ENCODE assay signal across 15 cellular contexts in the genomic region with DNA sequence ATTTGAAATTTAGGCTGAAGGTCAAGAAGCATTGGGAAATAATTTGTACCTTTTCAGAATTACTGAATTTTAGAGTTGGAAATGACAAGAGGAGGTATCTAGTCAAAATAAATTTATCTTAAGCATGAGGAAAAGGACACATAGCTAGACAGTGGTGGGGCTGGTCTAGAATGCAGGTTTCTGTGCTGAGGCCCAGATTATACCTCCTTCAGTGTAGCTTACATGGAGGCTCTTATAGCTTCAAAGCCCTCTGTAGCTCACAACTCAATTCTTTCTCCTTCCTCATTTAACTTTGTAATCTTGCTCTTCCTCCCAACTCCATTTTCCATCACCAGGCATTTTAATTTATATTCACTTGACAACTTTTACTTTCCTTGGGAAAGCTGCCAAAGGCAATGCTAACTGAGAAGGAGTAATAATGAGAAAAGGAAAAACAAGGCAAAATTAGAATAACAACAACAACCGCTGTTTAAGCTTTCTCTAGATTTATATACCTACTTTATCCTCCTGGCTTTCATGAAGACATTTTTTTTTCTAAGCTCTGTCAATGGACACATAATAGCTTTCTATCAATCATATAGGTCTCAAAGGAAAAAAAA. TPM values are rescaled to one million over a fixed set of nuclear protein-coding genes. Genes with fewer than 3 reads are reported as not detected.
A peak's percentile ranks its signal among the peaks of the same experiment; 100 is the strongest.
DNase-seq lines count a peak whose midpoint lies in the region; ATAC-seq and TF ChIP-seq lines count a peak whose summit lies in the region.
"Had no signal": no experiment of that assay in that cellular context is flagged by ENCODE, and none has a peak within 500 bp of the region (broad histone marks: within the 10 kb centered on the region; RNA-seq: fewer than 3 reads in every experiment).

No MANE protein-coding gene starts in this region.

- intact Hi-C loops in uterus (cut with DNase I; ENCODE audit: low total_unique reads): no loop called here
- intact Hi-C loops in CD4-positive, alpha-beta memory T cell (cut with micrococcal nuclease): no loop called here

- H3K27ac Mint-ChIP-seq in WTC11: peak overlapping the region; percentile 75
- H3K27ac Mint-ChIP-seq in CD4-positive, alpha-beta memory T cell: peak overlapping the region in 1 of 7 donors; percentile 39
- H3K27ac Mint-ChIP-seq: CD8-positive, alpha-beta T cell had no signal

- H3K9me3 Mint-ChIP-seq in WTC11: no peaks in the 10 kb centered on the region
- no peaks in the 10 kb centered on the region for H3K9me3 Mint-ChIP-seq in CD4-positive, alpha-beta memory T cell
- H3K9me3 Mint-ChIP-seq: CD8-positive, alpha-beta T cell had no signal

- H3K27ac ChIP-seq in uterus: peak overlapping the region; percentile 20 to 62
- H3K27ac ChIP-seq in CD4-positive, alpha-beta memory T cell (ENCODE audit: low read depth, low read length): no peak overlapping the region
- H3K27ac ChIP-seq: C4-2B had no signal

- TF ChIP-seq POLR2A in uterus (IDR thresholded peaks at IDR 0.05): no peak

- ATAC-seq in WTC11: peak; percentile 78
- ATAC-seq: CD8-positive, alpha-beta T cell had no signal

- H3K9me3 ChIP-seq in HAP-1 (no peaks in the 10 kb centered on the region), uterus (no peaks in the 10 kb centered on the region)
- H3K9me3 ChIP-seq in CD4-positive, alpha-beta memory T cell (ENCODE audit: control insufficient read depth in 1 of 2, low read length in 2 of 2): no peaks in the 10 kb centered on the region
- H3K9me3 ChIP-seq: BE2C had no signal

- peaks cover 14% of the 10 kb centered on the region for H3K4me1 Mint-ChIP-seq in WTC11
- peaks cover 0 to 8% (median 4%) of the 10 kb centered on the region in 4 donors for H3K4me1 Mint-ChIP-seq in CD4-positive, alpha-beta memory T cell

- H3K4me3 ChIP-seq in HAP-1: no peak overlapping the region
- H3K4me3 ChIP-seq in uterus: no peak overlapping the region
- H3K4me3 ChIP-seq in CD4-positive, alpha-beta memory T cell (ENCODE audit: low read length in 2 of 2): no peak overlapping the region

- H3K27me3 ChIP-seq in HAP-1 (ENCODE audit: low read depth): no peaks in the 10 kb centered on the region
- H3K27me3 ChIP-seq in uterus: no peaks in the 10 kb centered on the region
- no peaks in the 10 kb centered on the region for H3K27me3 ChIP-seq in CD4-positive, alpha-beta memory T cell (ENCODE audit: insufficient read depth, low read length)
- H3K27me3 ChIP-seq: BE2C had no signal

- H3K27me3 Mint-ChIP-seq in WTC11 (ENCODE audit: low read depth): no peaks in the 10 kb centered on the region
- no peaks in the 10 kb centered on the region for H3K27me3 Mint-ChIP-seq in CD4-positive, alpha-beta memory T cell

- in situ Hi-C loops in HAP-1 (cut with MboI; ENCODE audit: low sequenced_read_pairs): no loop called here

- H3K36me3 ChIP-seq in HAP-1 (replicated peaks) (no peaks in the 10 kb centered on the region), uterus (no peaks in the 10 kb centered on the region)
- no peaks in the 10 kb centered on the region for H3K36me3 ChIP-seq in CD4-positive, alpha-beta memory T cell (ENCODE audit: insufficient read depth, low read length)
- H3K36me3 ChIP-seq: BE2C had no signal

- CTCF ChIA-PET in WTC11 (lab: Charles Lee): interaction anchor here (0.7 to 6.3 kb wide), 10 partner anchors 47 to 508 kb away, joined by 3 to 36 read pairs (median 4); no protein-coding TSS in a partner anchor
- CTCF ChIA-PET in CD4-positive, alpha-beta memory T cell (lab: Charles Lee; ENCODE audit: partially characterized antibody): interaction anchor here (0.7 to 9.6 kb wide), 15 partner anchors 7 to 1066 kb away, joined by 3 to 79 read pairs (median 4); partner anchors contain the start of gene RTN4

- no peaks in the 10 kb centered on the region for H3K36me3 Mint-ChIP-seq in WTC11
- no peaks in the 10 kb centered on the region for H3K36me3 Mint-ChIP-seq in CD4-positive, alpha-beta memory T cell
- H3K36me3 Mint-ChIP-seq: CD8-positive, alpha-beta T cell had no signal

- no peak overlapping the region for H3K4me3 Mint-ChIP-seq in WTC11
- no peak overlapping the region for H3K4me3 Mint-ChIP-seq in CD4-positive, alpha-beta memory T cell
- H3K4me3 Mint-ChIP-seq: CD8-positive, alpha-beta T cell had no signal

- TF ChIP-seq CTCF in WTC11 (IDR thresholded peaks at IDR 0.05) (no peak), uterus (IDR thresholded peaks at IDR 0.05) (no peak)

- peak; percentile 67 to 100 for DNase-seq in HAP-1 (ENCODE audit: low spot score in 2 of 2)
- DNase-seq in WTC11 (ENCODE audit: low spot score): no peak
- peak; percentile 48 for DNase-seq in left kidney (ENCODE audit: low read depth, low spot score)
- no peak for DNase-seq in uterus
- DNase-seq in cortex of kidney (lab: John Stamatoyannopoulos, UW): no peak
- no peak for DNase-seq in inferior parietal cortex (ENCODE audit: extremely low spot score)
- DNase-seq in CD4-positive, alpha-beta memory T cell: no peak
- DNase-seq: BE2C; CD8-positive, alpha-beta T cell; COR-L47; DMS153; DND-41; GDM1; IMR-90 had no signal

- H3K4me1 ChIP-seq in HAP-1 (peaks cover 19% of the 10 kb centered on the region), uterus (no peaks in the 10 kb centered on the region)
- no peaks in the 10 kb centered on the region for H3K4me1 ChIP-seq in CD4-positive, alpha-beta memory T cell (ENCODE audit: insufficient read depth, low read length)
- H3K4me1 ChIP-seq: BE2C had no signal

- POLR2A ChIA-PET in WTC11 (lab: Charles Lee): interaction anchor here (0.7 to 1.3 kb wide), 2 partner anchors 9 to 123 kb away, joined by 4 read pairs; partner anchors contain the start of gene RTN4
- POLR2A ChIA-PET in CD4-positive, alpha-beta memory T cell (lab: Charles Lee; ENCODE audit: partially characterized antibody): interaction anchor here (0.6 to 1.3 kb wide), 3 partner anchors 8 to 160 kb away, joined by 3 read pairs; no protein-coding TSS in a partner anchor

TF ChIP-seq in WTC11, 78 proteins besides CTCF, POLR2A, EP300 and RAD21:
- TF ChIP-seq FOXP4 (CRISPR knock-in tag; IDR thresholded peaks at IDR 0.05) (no peak), ZNF317 (CRISPR knock-in tag; IDR thresholded peaks at IDR 0.05; ENCODE audit: borderline replicate concordance, low read depth) (no peak), USF2 (CRISPR knock-in tag; IDR thresholded peaks at IDR 0.05) (no peak), FOXK1 (CRISPR knock-in tag; IDR thresholded peaks at IDR 0.05) (no peak)
- TF ChIP-seq, protein P1, sequence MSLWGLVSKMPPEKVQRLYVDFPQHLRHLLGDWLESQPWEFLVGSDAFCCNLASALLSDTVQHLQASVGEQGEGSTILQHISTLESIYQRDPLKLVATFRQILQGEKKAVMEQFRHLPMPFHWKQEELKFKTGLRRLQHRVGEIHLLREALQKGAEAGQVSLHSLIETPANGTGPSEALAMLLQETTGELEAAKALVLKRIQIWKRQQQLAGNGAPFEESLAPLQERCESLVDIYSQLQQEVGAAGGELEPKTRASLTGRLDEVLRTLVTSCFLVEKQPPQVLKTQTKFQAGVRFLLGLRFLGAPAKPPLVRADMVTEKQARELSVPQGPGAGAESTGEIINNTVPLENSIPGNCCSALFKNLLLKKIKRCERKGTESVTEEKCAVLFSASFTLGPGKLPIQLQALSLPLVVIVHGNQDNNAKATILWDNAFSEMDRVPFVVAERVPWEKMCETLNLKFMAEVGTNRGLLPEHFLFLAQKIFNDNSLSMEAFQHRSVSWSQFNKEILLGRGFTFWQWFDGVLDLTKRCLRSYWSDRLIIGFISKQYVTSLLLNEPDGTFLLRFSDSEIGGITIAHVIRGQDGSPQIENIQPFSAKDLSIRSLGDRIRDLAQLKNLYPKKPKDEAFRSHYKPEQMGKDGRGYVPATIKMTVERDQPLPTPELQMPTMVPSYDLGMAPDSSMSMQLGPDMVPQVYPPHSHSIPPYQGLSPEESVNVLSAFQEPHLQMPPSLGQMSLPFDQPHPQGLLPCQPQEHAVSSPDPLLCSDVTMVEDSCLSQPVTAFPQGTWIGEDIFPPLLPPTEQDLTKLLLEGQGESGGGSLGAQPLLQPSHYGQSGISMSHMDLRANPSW (CRISPR knock-in tag; conservative IDR thresholded peaks at IDR 0.05; ENCODE audit: low read depth): no peak
TF ChIP-seq in WTC11: peak in this region for 0.

RNA-seq across cellular contexts. Expression of gene CLHC1, which starts 58.6 kb away (rescaled TPM):
- total RNA-seq in WTC11 (2021): 6.9 to 7.5 TPM (median 7.2 TPM) in 3 replicates
- total RNA-seq in uterus: 10 to 100 TPM in 2 of 4 donors, 1 to 10 TPM in 1, under 1 TPM in 1; 0.51 to 52.7 (median 13.2) TPM
- total RNA-seq in CD4-positive, alpha-beta memory T cell: 10 to 100 TPM; 12.4 to 14.2 TPM
- polyA plus RNA-seq in CD4-positive, alpha-beta memory T cell: 1 to 10 TPM; 1.0 to 2.6 TPM

RNA-seq across cellular contexts. Expression of gene RPS27A, which starts 59.0 kb away (rescaled TPM):
- total RNA-seq in WTC11 (2021) (1,384 to 1,430 TPM (median 1,424 TPM) in 3 replicates), uterus (1,000 to 10,000 TPM; 1,126 to 5,133 (median 1,477) TPM)
- total RNA-seq in CD4-positive, alpha-beta memory T cell: 1,000 to 10,000 TPM; 2,280 to 2,392 TPM
- 1,000 to 10,000 TPM; 2,677 to 3,667 TPM for polyA plus RNA-seq in CD4-positive, alpha-beta memory T cell

Comparison
In these comparisons a context has a peak if more than half of its experiments do, and no peak if none do; other contexts are left out.
1. DNase-seq: peak in HAP-1 (2 of 2) and left kidney (single experiment); none in WTC11 (single experiment), uterus (0 of 2), cortex of kidney (single experiment), inferior parietal cortex (single experiment) and CD4-positive, alpha-beta memory T cell (0 of 5).